In genomic region chr4:180028682-180029081, GRCh38 we compare ENCODE assay signal across 10 cellular contexts.
DNase-seq lines count a peak whose midpoint lies in the region; ATAC-seq, FAIRE-seq and TF ChIP-seq lines count a peak whose summit lies in the region.
"Had no signal": no experiment of that assay in that cellular context is flagged by ENCODE, and none has a peak within 500 bp of the region (broad histone marks: within the 10 kb centered on the region; RNA-seq: fewer than 3 reads in every experiment).

No MANE protein-coding gene starts in this region.

- no peaks in the 10 kb centered on the region for H3K79me2 ChIP-seq in GM12878 (ENCODE audit: control insufficient read depth, insufficient read depth, low read length)

- H3K27ac ChIP-seq in GM12878 (ENCODE audit: control insufficient read depth, insufficient read depth), result no peak overlapping the region
- no peak overlapping the region for H3K27ac ChIP-seq in pancreas
- H3K27ac ChIP-seq: thoracic aorta had no signal

- no peaks in the 10 kb centered on the region for H4K20me1 ChIP-seq in GM12878 (ENCODE audit: control insufficient read depth, insufficient read depth)

- H3K9ac ChIP-seq in GM12878 (ENCODE audit: control insufficient read depth, insufficient read depth, low read length), result no peak overlapping the region

- peak; percentile 60 for TF ChIP-seq RAD21 in GM12878 (IDR thresholded peaks at IDR 0.05; ENCODE audit: insufficient read depth, low read depth, low read length)

- DNase-seq in activated CD4-positive, alpha-beta T cell treated with anti-CD3 and anti-CD28 coated beads, Interleukin-2, amount 50 U/mL, for 48 hours, result peak; percentile 1 to 5
- no peak for DNase-seq in activated CD4-positive, alpha-beta T cell treated with anti-CD3 and anti-CD28 coated beads for 4 hours
- DNase-seq in GM12878 (ENCODE audit: low read depth, low spot score), result peak; percentile 12
- DNase-seq in pancreas, result peak in 4 of 6 donors; percentile 7 to 52 (median 16)
- no peak for DNase-seq in EL

- no peak overlapping the region for H3K4me2 ChIP-seq in GM12878 (ENCODE audit: control insufficient read depth, insufficient read depth)

- BruUV-seq in GM12878 (replicated peaks; lab: Mats Ljungman, UMichigan), result no TSS peak

- TF ChIP-seq EP300 in GM12878 (IDR thresholded peaks at IDR 0.05; ENCODE audit: borderline replicate concordance in 1 of 2, control insufficient read depth in 1 of 2, low read depth in 2 of 2, low read length in 2 of 2), result no peak

- POLR2A ChIA-PET in GM12878 (lab: Charles Lee), result no interaction called here

- peak; percentile 90 for ATAC-seq in GM12878
- peak in 3 of 4 donors; percentile 47 to 54 (median 51) for ATAC-seq in pancreas
- ATAC-seq in GM18498 (IDR thresholded peaks at IDR 0.05; ENCODE audit: unreplicated experiment), result no peak
- ATAC-seq in GM21723 (IDR thresholded peaks at IDR 0.05; ENCODE audit: unreplicated experiment), result no peak

- H2AFZ ChIP-seq in GM12878 (ENCODE audit: control insufficient read depth, low read depth, low read length), result no peak overlapping the region; the same call in 1 of the 2 replicates

- FAIRE-seq in GM12878 (lab: Jason Lieb, UNC) (peak; percentile 87), pancreas (lab: Jason Lieb, UNC) (no peak)
- FAIRE-seq: TTC549 had no signal

- H3K9me3 ChIP-seq in GM12878 (replicated peaks; ENCODE audit: control insufficient read depth, insufficient read depth, low read length) (no peaks in the 10 kb centered on the region), pancreas (no peaks in the 10 kb centered on the region)
- H3K9me3 ChIP-seq: thoracic aorta had no signal

- in situ Hi-C loops in GM12878 (cut with MboI), result no loop called here

- RAD21 ChIA-PET in GM12878 (lab: Charles Lee; ENCODE audit: unreplicated experiment), result interaction anchor here (0.6 to 2.7 kb wide), 4 partner anchors 12 to 162 kb away, joined by 3 to 30 read pairs (median 4); no protein-coding TSS in a partner anchor

- CTCF ChIA-PET in GM12878 (lab: Yijun Ruan, JAX), result interaction anchor here (0.6 to 4.5 kb wide), 9 partner anchors 9 to 1451 kb away, joined by 3 to 52 read pairs (median 4); no protein-coding TSS in a partner anchor

- TF ChIP-seq POLR2A in GM12878 (IDR thresholded peaks at IDR 0.05; ENCODE audit: low read depth, low read length), result no peak

- intact Hi-C loops in GM12878 (cut with micrococcal nuclease; ENCODE audit: unreplicated experiment) (loop anchor here (1.0 to 5.0 kb wide), 2 partner anchors 161 to 696 kb away; no protein-coding TSS in a partner anchor), pancreas (cut with DNase I) (no loop called here)

- H3K4me1 ChIP-seq in GM12878 (ENCODE audit: control insufficient read depth, insufficient read depth, low read length), result no peaks in the 10 kb centered on the region
- no peaks in the 10 kb centered on the region for H3K4me1 ChIP-seq in pancreas

- TF ChIP-seq CTCF in LNCAP (IDR thresholded peaks at IDR 0.05) (peak; percentile 27; the same call in 1 of the 2 replicates), GM12878 (IDR thresholded peaks at IDR 0.05 in 2 of 3, conservative IDR thresholded peaks at IDR 0.05 in 1 of 3; ENCODE audit: control insufficient read depth in 2 of 3, extremely low read depth in 1 of 3, insufficient read depth in 1 of 3, low read depth in 3 of 3, low read length in 3 of 3) (peak; percentile 54 to 56 (median 55); a peak in 4 of 6 replicates), pancreas (IDR thresholded peaks at IDR 0.05) (peak in 1 of 4 donors; percentile 11)

- 26% methylated on average over 8 of the region's 8 CpGs for WGBS in GM12878 (ENCODE audit: insufficient coverage, insufficient replicate concordance, low lambda C conversion rate, missing lambda C conversion rate)
- WGBS in pancreas, 2 donors, result 50 to 56% methylated on average over 8 of the region's 8 CpGs

- SMC1A ChIA-PET in GM12878 (lab: Charles Lee; ENCODE audit: uncharacterized antibody, unreplicated experiment), result interaction anchor here (1.1 to 2.5 kb wide), 8 partner anchors 8 to 1450 kb away, joined by 3 to 26 read pairs (median 4); no protein-coding TSS in a partner anchor

- H3K36me3 ChIP-seq in GM12878 (ENCODE audit: control insufficient read depth in 2 of 2, insufficient read depth in 2 of 2, low read length in 1 of 2), result no peaks in the 10 kb centered on the region
- H3K36me3 ChIP-seq in pancreas, result no peaks in the 10 kb centered on the region
- H3K36me3 ChIP-seq: thoracic aorta had no signal

- no peaks in the 10 kb centered on the region; a peak in 2 of 4 replicates for H3K27me3 ChIP-seq in GM12878 (replicated peaks in 1 of 2; ENCODE audit: control insufficient read depth in 2 of 2, insufficient read depth in 2 of 2, low read length in 1 of 2)
- no peaks in the 10 kb centered on the region for H3K27me3 ChIP-seq in pancreas

- H3K4me3 ChIP-seq in GM12878, result no peak overlapping the region
- H3K4me3 ChIP-seq in pancreas, result no peak overlapping the region
- H3K4me3 ChIP-seq: thoracic aorta had no signal

TF ChIP-seq in GM12878, 131 proteins besides CTCF, POLR2A, EP300 and RAD21:
- TF ChIP-seq ASH2L (IDR thresholded peaks at IDR 0.05; ENCODE audit: borderline replicate concordance, low read depth) (no peak), SMC3 (IDR thresholded peaks at IDR 0.05; ENCODE audit: borderline replicate concordance, low read length) (peak; percentile 64; the same call in 1 of the 2 replicates)

Comparison
In these comparisons a context has a peak if more than half of its experiments do, and no peak if none do; other contexts are left out.
1. DNase-seq: peak in activated CD4-positive, alpha-beta T cell treated with anti-CD3 and anti-CD28 coated beads, Interleukin-2, amount 50 U/mL, for 48 hours (2 of 2), GM12878 (single experiment) and pancreas (4 of 6); none in activated CD4-positive, alpha-beta T cell treated with anti-CD3 and anti-CD28 coated beads for 4 hours (0 of 2) and EL (single experiment).
2. ATAC-seq: peak in GM12878 (single experiment) and pancreas (3 of 4); none in GM18498 (single experiment) and GM21723 (single experiment).